Comparison of ENCODE assay signal across 32 cellular contexts in the genomic region with DNA sequence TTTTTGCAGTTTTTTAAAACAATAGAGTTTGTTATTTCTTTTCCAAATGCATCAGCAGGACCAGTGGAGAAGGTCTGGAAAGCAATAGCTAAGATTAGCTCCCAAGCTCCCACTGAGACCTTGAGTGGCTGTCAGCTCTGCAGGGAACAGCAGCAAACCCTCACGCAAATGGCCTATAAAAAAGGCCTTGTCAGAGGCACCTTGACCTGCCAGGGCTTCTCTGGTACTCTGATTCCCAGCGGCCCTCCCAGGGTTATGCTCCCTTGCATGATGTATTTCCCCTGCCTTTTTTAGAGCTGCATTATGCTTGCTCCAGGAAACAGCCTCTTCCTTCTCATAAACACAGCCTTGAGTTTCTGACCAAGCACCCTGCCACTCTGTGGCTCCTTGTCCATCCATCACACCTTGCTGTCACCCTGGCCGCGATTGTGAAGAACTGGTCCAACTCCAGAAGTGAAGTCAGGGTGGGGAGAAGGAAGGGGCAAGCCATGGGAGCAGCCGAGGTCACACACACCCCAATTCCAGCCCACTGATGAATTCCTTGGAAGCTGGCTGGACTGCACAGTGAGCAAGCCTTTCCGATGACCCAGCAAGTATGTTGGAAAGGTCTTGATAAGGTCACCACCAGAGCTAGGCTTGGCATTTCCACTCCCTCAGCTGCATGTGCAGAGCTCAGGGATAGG. TPM values are rescaled to one million over a fixed set of nuclear protein-coding genes. Genes with fewer than 3 reads are reported as not detected.
"Had no signal": no experiment of that assay in that cellular context is flagged by ENCODE, and none has a peak within 500 bp of the region (broad histone marks: within the 10 kb centered on the region; RNA-seq: fewer than 3 reads in every experiment).

No MANE protein-coding gene starts in this region.

- H3K27ac ChIP-seq: left lung, lower lobe of right lung, ovary, right atrium auricular region, right lobe of liver, stomach, testis, thyroid gland, transverse colon, upper lobe of left lung, uterus had no signal

- H3K27me3 ChIP-seq: ovary, right atrium auricular region, right lobe of liver, testis, thyroid gland, transverse colon, upper lobe of left lung had no signal

- H3K4me3 ChIP-seq: left lung, lower lobe of right lung, ovary, right atrium auricular region, right lobe of liver, smooth muscle cell, stomach, testis, thyroid gland, transverse colon, upper lobe of left lung, uterus had no signal

- H3K36me3 ChIP-seq: left lung, lower lobe of right lung, ovary, right atrium auricular region, right lobe of liver, stomach, thyroid gland, transverse colon, upper lobe of left lung, uterus had no signal

- DNase-seq: hippocampal formation; kidney glomerular epithelial cell; left cardiac atrium; left lung; lower lobe of right lung; mammary epithelial cell; mesendoderm; naive thymus-derived CD4-positive, alpha-beta T cell; ovary; right lobe of liver; stimulated activated CD4-positive, alpha-beta T cell treated with anti-CD3 and anti-CD28 coated beads, Interleukin-12 subunit alpha, Interleukin-12 subunit beta, amount 100 ng/mL, for 4 hours; stimulated activated CD4-positive, alpha-beta T cell treated with anti-CD3 and anti-CD28 coated beads, Interleukin-15, amount 100 ng/mL, for 24 hours; stimulated activated CD4-positive, alpha-beta T cell treated with anti-CD3 and anti-CD28 coated beads, Interleukin-2, amount 100 ng/mL, for 24 hours; stimulated activated CD4-positive, alpha-beta T cell treated with anti-CD3 and anti-CD28 coated beads, Interleukin-4, amount 100 ng/mL, for 1 hour; stimulated activated naive B cell treated with anti-CD40 and anti-IgM and Interleukin-4, amounts not matched to agents 10 μg/mL and 1 μg/mL and 100 μg/mL, for 72 hours; stimulated activated naive CD8-positive, alpha-beta T cell treated with anti-CD3 and anti-CD28 coated beads, Interleukin-15, Interleukin-2, amounts not matched to agents 100 U/mL and 50 U/mL, for 24 hours; stomach; testis; thyroid gland; transverse colon; upper lobe of left lung; uterus had no signal

- H3K9me3 ChIP-seq: ovary, right lobe of liver, testis, thyroid gland, transverse colon, uterus had no signal

- H3K4me1 ChIP-seq: left lung, lower lobe of right lung, right atrium auricular region, right lobe of liver, stomach, testis, thyroid gland, transverse colon, upper lobe of left lung, uterus had no signal

- ATAC-seq: left cardiac atrium; left lung; naive thymus-derived CD4-positive, alpha-beta T cell; natural killer cell treated with Interleukin-12 subunit alpha and Interleukin-12 subunit beta and Interleukin-15 and Interleukin-18, amount 100 ng/mL, for 72 hours; right lobe of liver; stimulated activated naive B cell treated with anti-CD40 and anti-IgM and Interleukin-4, amounts not matched to agents 10 μg/mL and 1 μg/mL and 100 μg/mL, for 72 hours; stimulated activated naive CD8-positive, alpha-beta T cell treated with anti-CD3 and anti-CD28 coated beads, Interleukin-15, Interleukin-2, amounts not matched to agents 100 U/mL and 50 U/mL, for 24 hours had no signal

RNA-seq across cellular contexts. Expression of a gene that starts 35.3 kb away (rescaled TPM):
- total RNA-seq: left cardiac atrium; left lung; lower lobe of right lung; mammary epithelial cell; mesothelial cell of epicardium; mononuclear cell; myocyte; naive thymus-derived CD4-positive, alpha-beta T cell; natural killer cell treated with Interleukin-12 subunit alpha and Interleukin-12 subunit beta and Interleukin-15 and Interleukin-18, amount 100 ng/mL, for 72 hours; progenitor cell of endocrine pancreas; renal cortical epithelial cell; right atrium auricular region; smooth muscle cell; uterus had no signal
- polyA plus RNA-seq: keratinocyte; mammary epithelial cell; naive thymus-derived CD4-positive, alpha-beta T cell; neural cell; smooth muscle cell had no signal
